Comparison of ENCODE assay signal across 12 cellular contexts in the genomic region with DNA sequence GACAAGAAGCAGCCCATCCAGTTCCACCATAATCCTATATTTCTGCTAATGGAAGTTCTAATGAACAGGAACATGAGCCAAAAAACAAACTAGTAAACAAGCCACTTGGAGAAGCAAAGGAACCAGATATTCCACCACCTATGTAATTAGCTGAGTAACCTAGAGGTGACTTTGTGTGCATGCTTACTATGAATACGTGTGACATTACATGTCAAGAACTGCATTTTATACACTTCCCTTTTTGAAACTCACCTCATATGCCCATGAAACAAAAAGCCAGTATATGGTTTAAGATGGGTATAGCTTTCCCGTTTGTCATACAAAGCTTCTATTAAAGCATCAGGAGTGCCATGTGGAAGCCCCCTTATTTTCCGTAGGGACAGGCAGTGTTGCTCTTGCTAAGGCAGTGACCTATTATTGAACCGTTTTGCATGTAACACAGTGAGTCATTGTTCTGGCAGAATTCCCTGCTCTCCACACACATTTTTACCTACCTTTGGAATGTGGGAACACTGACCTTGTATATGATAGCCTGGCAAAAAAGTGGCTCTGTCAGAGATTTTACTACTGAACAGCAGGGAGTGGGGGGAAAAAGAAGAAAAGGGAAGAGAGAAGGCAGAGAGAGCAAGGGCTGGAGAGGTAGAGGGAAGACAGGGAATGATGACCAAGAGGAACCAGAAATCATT. TPM values are rescaled to one million over a fixed set of nuclear protein-coding genes. Genes with fewer than 3 reads are reported as not detected.
A peak's percentile ranks its signal among the peaks of the same experiment; 100 is the strongest.
DNase-seq lines count a peak whose midpoint lies in the region; ATAC-seq and TF ChIP-seq lines count a peak whose summit lies in the region.
"Had no signal": no experiment of that assay in that cellular context is flagged by ENCODE, and none has a peak within 500 bp of the region (broad histone marks: within the 10 kb centered on the region; RNA-seq: fewer than 3 reads in every experiment).

No MANE protein-coding gene starts in this region.

- no peak for TF ChIP-seq CTCF in astrocyte of the spinal cord (IDR thresholded peaks at IDR 0.05; ENCODE audit: low read depth, low read length)
- no peak for TF ChIP-seq CTCF in kidney epithelial cell (IDR thresholded peaks at IDR 0.05; ENCODE audit: insufficient read depth, low read length, poor library complexity, severe bottlenecking)
- TF ChIP-seq CTCF in uterus (IDR thresholded peaks at IDR 0.05) = no peak

- in situ Hi-C loops in astrocyte of the spinal cord (cut with HindIII; ENCODE audit: low sequenced_read_pairs) = no loop called here

- H3K4me3 ChIP-seq in astrocyte of the spinal cord (ENCODE audit: low read depth, low read length) = no peak overlapping the region
- H3K4me3 ChIP-seq in kidney epithelial cell (ENCODE audit: low read depth, low read length) = no peak overlapping the region
- no peak overlapping the region for H3K4me3 ChIP-seq in uterus
- H3K4me3 ChIP-seq: coronary artery had no signal

- H3K36me3 ChIP-seq in kidney epithelial cell (ENCODE audit: control insufficient read depth, insufficient read depth, low read length) (no peaks in the 10 kb centered on the region), uterus (no peaks in the 10 kb centered on the region)
- H3K36me3 ChIP-seq: BE2C had no signal

- no peaks in the 10 kb centered on the region for H3K27me3 ChIP-seq in kidney epithelial cell (ENCODE audit: control insufficient read depth, insufficient read depth, low read length)
- no peaks in the 10 kb centered on the region for H3K27me3 ChIP-seq in uterus
- H3K27me3 ChIP-seq: BE2C had no signal

- intact Hi-C loops in uterus (cut with DNase I; ENCODE audit: low total_unique reads) = no loop called here

- ATAC-seq in HG03175 (IDR thresholded peaks at IDR 0.05; ENCODE audit: unreplicated experiment) = no peak

- TF ChIP-seq POLR2A in uterus (IDR thresholded peaks at IDR 0.05) = no peak

- H3K9me3 ChIP-seq in uterus = no peaks in the 10 kb centered on the region
- H3K9me3 ChIP-seq: BE2C had no signal

- peak overlapping the region; percentile 45 to 62 for H3K27ac ChIP-seq in uterus
- H3K27ac ChIP-seq: coronary artery had no signal

- DNase-seq in NCI-H446 treated with DMSO at 0.1 percent for 48 hours (lab: John Stamatoyannopoulos, UW) (peak; percentile 31), NCI-H446 (lab: John Stamatoyannopoulos, UW) (no peak), astrocyte of the spinal cord (ENCODE audit: low read depth, low spot score) (peak; percentile 92), kidney epithelial cell (ENCODE audit: low read depth) (peak; percentile 90), uterus (no peak), KG1 (lab: John Stamatoyannopoulos, UW) (no peak), NCI-H1436 treated with DMSO at 0.1 percent for 48 hours (lab: John Stamatoyannopoulos, UW) (no peak)
- DNase-seq: activated CD4-positive, CD25-positive, alpha-beta regulatory T cell treated with anti-CD3 and anti-CD28 coated beads, Interleukin-2, amount 50 U/mL, for 72 hours; BE2C; NCI-H2081 treated with DMSO at 0.1 percent for 48 hours had no signal

- peaks cover 5% of the 10 kb centered on the region in 2 donors for H3K4me1 ChIP-seq in uterus
- H3K4me1 ChIP-seq: BE2C had no signal

RNA-seq across cellular contexts. Expression of a gene that starts 34.8 kb away (rescaled TPM):
- 206 and 228 TPM in 2 replicates for total RNA-seq in kidney epithelial cell
- 100 to 1,000 TPM in 3 of 4 donors, 10 to 100 TPM in 1; 97.4 to 199 (median 134) TPM for total RNA-seq in uterus

Comparison
In these comparisons a context has a peak if more than half of its experiments do, and no peak if none do; other contexts are left out.
1. DNase-seq: peak in NCI-H446 treated with DMSO at 0.1 percent for 48 hours (single experiment), astrocyte of the spinal cord (single experiment) and kidney epithelial cell (single experiment); none in NCI-H446 (0 of 2), uterus (0 of 2), KG1 (single experiment) and NCI-H1436 treated with DMSO at 0.1 percent for 48 hours (single experiment).